In genomic region chr10:104736006-104736405, GRCh38 we compare ENCODE assay signal across 1 cellular context.
TF ChIP-seq lines count a peak whose summit lies in the region.

No MANE protein-coding gene starts in this region.

TF ChIP-seq in SK-N-SH treated with all-trans-retinoic acid at 6 μM for 48 hours, 23 proteins besides CTCF, POLR2A, EP300 and RAD21 (continued from another document):
- TF ChIP-seq OSR1 (CRISPR knock-in tag; IDR thresholded peaks at IDR 0.05) (no peak), ZFP30 (CRISPR knock-in tag; IDR thresholded peaks at IDR 0.05) (no peak)
